12 cellular contexts compared by ENCODE assay signal in the genomic region with DNA sequence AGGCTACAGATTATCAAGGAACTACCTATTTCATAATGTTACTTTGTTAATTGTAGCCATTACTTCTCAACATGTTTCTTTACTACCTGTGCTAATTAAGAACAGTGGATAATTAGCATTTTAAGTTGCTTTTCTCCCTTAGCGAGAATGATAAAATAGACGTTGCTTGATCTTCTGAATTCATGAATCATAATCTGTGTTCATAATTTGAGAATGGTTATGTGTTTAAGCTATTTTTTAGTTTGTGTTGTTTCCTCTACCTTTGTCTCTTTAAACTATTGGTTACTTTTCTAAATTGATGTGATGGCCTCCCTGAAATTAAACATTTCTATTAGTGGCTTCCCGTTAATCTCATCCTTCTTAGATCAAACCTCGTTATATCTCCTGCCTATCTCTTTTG. TPM values are rescaled to one million over a fixed set of nuclear protein-coding genes. Genes with fewer than 3 reads are reported as not detected.
DNase-seq lines count a peak whose midpoint lies in the region; ATAC-seq and TF ChIP-seq lines count a peak whose summit lies in the region.
"Had no signal": no experiment of that assay in that cellular context is flagged by ENCODE, and none has a peak within 500 bp of the region (broad histone marks: within the 10 kb centered on the region; RNA-seq: fewer than 3 reads in every experiment).

TSS of gene ZRANB1 (plus strand) at position 301 of the 400 bp plus-strand sequence. CDS start 371 bp downstream, outside the sequence.

- CTCF ChIA-PET in activated CD4-positive, alpha-beta memory T cell treated with anti-CD3 and anti-CD28 coated beads, Interleukin-2, amount 10 ng/mL, durations not matched to agents 7 days and 5 days (lab: Charles Lee): no interaction called here

- 55 to 66% methylated on average over 4 of the region's 4 CpGs for whole genome bisulfite sequencing in heart right ventricle, 2 donors

- no peaks in the 10 kb centered on the region for H3K9me3 ChIP-seq in heart right ventricle

- peaks cover 9% of the 10 kb centered on the region for H3K4me1 Mint-ChIP-seq in activated CD4-positive, alpha-beta memory T cell treated with anti-CD3 and anti-CD28 coated beads, Interleukin-2, amount 10 ng/mL, durations not matched to agents 7 days and 5 days

- H3K27me3 Mint-ChIP-seq in activated CD4-positive, alpha-beta memory T cell treated with anti-CD3 and anti-CD28 coated beads, Interleukin-2, amount 10 ng/mL, durations not matched to agents 7 days and 5 days: no peaks in the 10 kb centered on the region

- H3K4me1 ChIP-seq in heart right ventricle: peaks cover 3 to 80% (median 54%) of the 10 kb centered on the region in 9 donors

- peak within 1 kb of the TSS; percentile 2 to 79 (median 66) for H3K27ac ChIP-seq in heart right ventricle
- H3K27ac ChIP-seq: HL-60 had no signal

- H3K27ac Mint-ChIP-seq in activated CD4-positive, alpha-beta memory T cell treated with anti-CD3 and anti-CD28 coated beads, Interleukin-2, amount 10 ng/mL, durations not matched to agents 7 days and 5 days: no peak within 1 kb of the TSS

- TF ChIP-seq CTCF in heart right ventricle (IDR thresholded peaks at IDR 0.05): no peak

- no peak for ATAC-seq in heart right ventricle
- no peak for ATAC-seq in stimulated activated naive CD8-positive, alpha-beta T cell treated with anti-CD3 and anti-CD28 coated beads, Interleukin-15, Interleukin-2, amounts not matched to agents 100 U/mL and 50 U/mL, for 24 hours
- no peak for ATAC-seq in HG03565 (IDR thresholded peaks at IDR 0.05; ENCODE audit: unreplicated experiment)
- no peak for ATAC-seq in SK-N-SH treated with all-trans-retinoic acid at 6 μM for 48 hours

- DNase-seq in G401 (ENCODE audit: low spot score) (no peak), heart right ventricle (no peak), posterior vena cava (ENCODE audit: low spot score) (no peak), NCI-H510A (lab: John Stamatoyannopoulos, UW) (no peak)
- DNase-seq in activated CD4-positive, alpha-beta memory T cell treated with anti-CD3 and anti-CD28 coated beads, Interleukin-2, amount 10 ng/mL, durations not matched to agents 7 days and 5 days: no peak
- no peak for DNase-seq in stimulated activated naive CD8-positive, alpha-beta T cell treated with anti-CD3 and anti-CD28 coated beads, Interleukin-15, Interleukin-2, amounts not matched to agents 100 U/mL and 50 U/mL, for 24 hours
- DNase-seq: activated CD8-positive, alpha-beta memory T cell treated with anti-CD3 and anti-CD28 coated beads for 24 hours; EL; NCI-H510A treated with DMSO at 0.1 percent for 48 hours had no signal

- intact Hi-C loops in heart right ventricle (cut with DNase I) (no loop called here), posterior vena cava (cut with DNase I) (no loop called here)

- peaks cover 0 to 13% (median 0%) of the 10 kb centered on the region in 9 donors for H3K36me3 ChIP-seq in heart right ventricle

- peaks cover 11% of the 10 kb centered on the region for H3K36me3 Mint-ChIP-seq in activated CD4-positive, alpha-beta memory T cell treated with anti-CD3 and anti-CD28 coated beads, Interleukin-2, amount 10 ng/mL, durations not matched to agents 7 days and 5 days (ENCODE audit: low read depth)

- POLR2A ChIA-PET in activated CD4-positive, alpha-beta memory T cell treated with anti-CD3 and anti-CD28 coated beads, Interleukin-2, amount 10 ng/mL, durations not matched to agents 7 days and 5 days (lab: Charles Lee): no interaction called here

- in situ Hi-C loops in G401 (cut with HindIII; ENCODE audit: low sequenced_read_pairs): no loop called here

- H3K27me3 ChIP-seq in heart right ventricle: no peaks in the 10 kb centered on the region

- no peaks in the 10 kb centered on the region for H3K9me3 Mint-ChIP-seq in activated CD4-positive, alpha-beta memory T cell treated with anti-CD3 and anti-CD28 coated beads, Interleukin-2, amount 10 ng/mL, durations not matched to agents 7 days and 5 days

- H3K4me3 Mint-ChIP-seq in activated CD4-positive, alpha-beta memory T cell treated with anti-CD3 and anti-CD28 coated beads, Interleukin-2, amount 10 ng/mL, durations not matched to agents 7 days and 5 days: no peak within 1 kb of the TSS

- H3K4me3 ChIP-seq in heart right ventricle: peak within 1 kb of the TSS in 2 of 10 donors; percentile 0 to 3

TF ChIP-seq in SK-N-SH treated with all-trans-retinoic acid at 6 μM for 48 hours, 23 proteins besides CTCF, POLR2A, EP300 and RAD21 (continues in another document):
- TF ChIP-seq OSR1 (CRISPR knock-in tag; IDR thresholded peaks at IDR 0.05) (no peak), ZFP30 (CRISPR knock-in tag; IDR thresholded peaks at IDR 0.05) (no peak), ISL1 (CRISPR knock-in tag; IDR thresholded peaks at IDR 0.05) (no peak), ESRRG (CRISPR knock-in tag; IDR thresholded peaks at IDR 0.05) (no peak), ZNF565 (CRISPR knock-in tag; conservative IDR thresholded peaks at IDR 0.05; ENCODE audit: low read depth) (no peak), TCF4 (CRISPR knock-in tag; IDR thresholded peaks at IDR 0.05; ENCODE audit: borderline replicate concordance) (no peak), CREB5 (CRISPR knock-in tag; IDR thresholded peaks at IDR 0.05; ENCODE audit: low read depth) (no peak), ZFP3 (CRISPR knock-in tag; IDR thresholded peaks at IDR 0.05) (no peak), ARNTL (CRISPR knock-in tag; IDR thresholded peaks at IDR 0.05; ENCODE audit: borderline replicate concordance, low read depth) (no peak), ZC3H10 (CRISPR knock-in tag; IDR thresholded peaks at IDR 0.05) (no peak), GLIS3 (CRISPR knock-in tag; IDR thresholded peaks at IDR 0.05) (no peak)
- TF ChIP-seq, protein P1, sequence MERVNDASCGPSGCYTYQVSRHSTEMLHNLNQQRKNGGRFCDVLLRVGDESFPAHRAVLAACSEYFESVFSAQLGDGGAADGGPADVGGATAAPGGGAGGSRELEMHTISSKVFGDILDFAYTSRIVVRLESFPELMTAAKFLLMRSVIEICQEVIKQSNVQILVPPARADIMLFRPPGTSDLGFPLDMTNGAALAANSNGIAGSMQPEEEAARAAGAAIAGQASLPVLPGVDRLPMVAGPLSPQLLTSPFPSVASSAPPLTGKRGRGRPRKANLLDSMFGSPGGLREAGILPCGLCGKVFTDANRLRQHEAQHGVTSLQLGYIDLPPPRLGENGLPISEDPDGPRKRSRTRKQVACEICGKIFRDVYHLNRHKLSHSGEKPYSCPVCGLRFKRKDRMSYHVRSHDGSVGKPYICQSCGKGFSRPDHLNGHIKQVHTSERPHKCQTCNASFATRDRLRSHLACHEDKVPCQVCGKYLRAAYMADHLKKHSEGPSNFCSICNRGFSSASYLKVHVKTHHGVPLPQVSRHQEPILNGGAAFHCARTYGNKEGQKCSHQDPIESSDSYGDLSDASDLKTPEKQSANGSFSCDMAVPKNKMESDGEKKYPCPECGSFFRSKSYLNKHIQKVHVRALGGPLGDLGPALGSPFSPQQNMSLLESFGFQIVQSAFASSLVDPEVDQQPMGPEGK (CRISPR knock-in tag; IDR thresholded peaks at IDR 0.05; ENCODE audit: borderline replicate concordance): no peak
- TF ChIP-seq, protein P2, sequence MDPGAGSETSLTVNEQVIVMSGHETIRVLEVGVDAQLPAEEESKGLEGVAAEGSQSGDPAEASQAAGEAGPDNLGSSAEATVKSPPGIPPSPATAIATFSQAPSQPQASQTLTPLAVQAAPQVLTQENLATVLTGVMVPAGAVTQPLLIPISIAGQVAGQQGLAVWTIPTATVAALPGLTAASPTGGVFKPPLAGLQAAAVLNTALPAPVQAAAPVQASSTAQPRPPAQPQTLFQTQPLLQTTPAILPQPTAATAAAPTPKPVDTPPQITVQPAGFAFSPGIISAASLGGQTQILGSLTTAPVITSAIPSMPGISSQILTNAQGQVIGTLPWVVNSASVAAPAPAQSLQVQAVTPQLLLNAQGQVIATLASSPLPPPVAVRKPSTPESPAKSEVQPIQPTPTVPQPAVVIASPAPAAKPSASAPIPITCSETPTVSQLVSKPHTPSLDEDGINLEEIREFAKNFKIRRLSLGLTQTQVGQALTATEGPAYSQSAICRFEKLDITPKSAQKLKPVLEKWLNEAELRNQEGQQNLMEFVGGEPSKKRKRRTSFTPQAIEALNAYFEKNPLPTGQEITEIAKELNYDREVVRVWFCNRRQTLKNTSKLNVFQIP (CRISPR knock-in tag; IDR thresholded peaks at IDR 0.05; ENCODE audit: borderline replicate concordance, low read depth): no peak

RNA-seq across cellular contexts. Expression of gene ZRANB1, which starts in this region (rescaled TPM):
- total RNA-seq in G401 (2014; rRNA removed; shearing (Covaris generic)): 15.0 and 17.3 TPM in 2 replicates
- 10 to 100 TPM; 11.2 to 12.3 TPM for total RNA-seq in activated CD4-positive, alpha-beta memory T cell treated with anti-CD3 and anti-CD28 coated beads, Interleukin-2, amount 10 ng/mL, durations not matched to agents 7 days and 5 days
- total RNA-seq in heart right ventricle (10 to 100 TPM; 21.5 to 33.2 (median 28.3) TPM), posterior vena cava (10 to 100 TPM; 19.8 to 26.9 TPM)
- polyA plus RNA-seq in heart right ventricle: 10 to 100 TPM; 13.0 to 14.6 TPM
